In genomic region chr1:84738237-84738636, GRCh38 we compare ENCODE assay signal across 1 cellular context.
TF ChIP-seq lines count a peak whose summit lies in the region.

No MANE protein-coding gene starts in this region.

TF ChIP-seq in GM23338, 12 proteins besides CTCF, POLR2A, EP300 and RAD21 (continued from another document):
- TF ChIP-seq ZNF462 (CRISPR knock-in tag; IDR thresholded peaks at IDR 0.05): no peak
- TF ChIP-seq NANOG (IDR thresholded peaks at IDR 0.05; ENCODE audit: borderline replicate concordance): no peak
